ENCODE assay signal across 17 cellular contexts in genomic region chr10:69486922-69487730, GRCh38. TPM values are rescaled to one million over a fixed set of nuclear protein-coding genes. Genes with fewer than 3 reads are reported as not detected.
DNase-seq lines count a peak whose midpoint lies in the region; ATAC-seq, FAIRE-seq and TF ChIP-seq lines count a peak whose summit lies in the region.
"Had no signal": no experiment of that assay in that cellular context is flagged by ENCODE, and none has a peak within 500 bp of the region (broad histone marks: within the 10 kb centered on the region; RNA-seq: fewer than 3 reads in every experiment).

No MANE protein-coding gene starts in this region.

- no peaks in the 10 kb centered on the region for H3K27me3 Mint-ChIP-seq in nephron progenitor cell (ENCODE audit: low read depth, poor library complexity)

- POLR2A ChIA-PET in SK-N-SH (lab: Yijun Ruan, JAX), result no interaction called here

- H3K4me3 Mint-ChIP-seq in nephron progenitor cell, result no peak overlapping the region
- H3K4me3 Mint-ChIP-seq: CD8-positive, alpha-beta T cell; H9; stimulated activated memory B cell treated with anti-CD40 and anti-IgM and Interleukin-4, amounts not matched to agents 10 μg/mL and 1 μg/mL and 100 μg/mL, for 72 hours had no signal

- peak; percentile 68 for DNase-seq in SK-N-SH
- peak; percentile 59 for DNase-seq in epithelial cell of proximal tubule (ENCODE audit: low read depth)
- no peak for DNase-seq in nephron progenitor cell
- no peak for DNase-seq in urothelium cell line (ENCODE audit: low spot score)
- DNase-seq in NCI-H146 treated with DMSO at 0.1 percent for 48 hours (lab: John Stamatoyannopoulos, UW; ENCODE audit: unreplicated experiment), result no peak
- DNase-seq in AG08395 (ENCODE audit: low spot score), result no peak
- no peak for DNase-seq in GM13977 (ENCODE audit: low spot score)
- DNase-seq: activated CD4-positive, alpha-beta T cell treated with anti-CD3 and anti-CD28 coated beads, Interleukin-2, amount 50 U/mL, for 1 hour; activated T-cell treated with anti-CD3 and anti-CD28 coated beads, Interleukin-2, amount 50 U/mL, for 48 hours; CD8-positive, alpha-beta T cell; H9; retina; SHP77 had no signal

- peak overlapping the region in 1 of 2 experiments; percentile 53; a peak in 2 of 4 replicates for H3K27ac ChIP-seq in SK-N-SH (ENCODE audit: low read depth in 2 of 2, low read length in 1 of 2)
- H3K27ac ChIP-seq: HL-60 had no signal

- in situ Hi-C loops in GM13977 (cut with MboI; ENCODE audit: low pct_unique_long_range_greater_than_20kb, low sequenced_read_pairs, unreplicated experiment), result no loop called here

- no peaks in the 10 kb centered on the region for H3K79me2 ChIP-seq in SK-N-SH (ENCODE audit: insufficient read depth)

- H3K27me3 ChIP-seq in SK-N-SH (ENCODE audit: insufficient read depth), result no peaks in the 10 kb centered on the region

- no peak overlapping the region for H3K4me3 ChIP-seq in SK-N-SH (ENCODE audit: low read depth in 2 of 2, low read length in 1 of 2)
- H3K4me3 ChIP-seq in epithelial cell of proximal tubule (ENCODE audit: low read depth, low read length), result no peak overlapping the region

- H3K27ac Mint-ChIP-seq in nephron progenitor cell, result peak overlapping the region; percentile 78
- H3K27ac Mint-ChIP-seq: CD8-positive, alpha-beta T cell; stimulated activated memory B cell treated with anti-CD40 and anti-IgM and Interleukin-4, amounts not matched to agents 10 μg/mL and 1 μg/mL and 100 μg/mL, for 72 hours had no signal

- no peak for TF ChIP-seq RAD21 in SK-N-SH (IDR thresholded peaks at IDR 0.05; ENCODE audit: low read length)

- FAIRE-seq in urothelium cell line (lab: Jason Lieb, UNC), result peak; percentile 9
- FAIRE-seq: A204.1 had no signal

- H3K4me2 ChIP-seq in SK-N-SH, result no peak overlapping the region

- H4K20me1 ChIP-seq in SK-N-SH (ENCODE audit: insufficient read depth), result no peaks in the 10 kb centered on the region

- H3K9me3 Mint-ChIP-seq in nephron progenitor cell, result peaks cover 37% of the 10 kb centered on the region

- no peak; the same call in 2 of the 3 replicates for ATAC-seq in SK-N-SH treated with all-trans-retinoic acid at 6 μM for 48 hours
- ATAC-seq: CD8-positive, alpha-beta T cell; stimulated activated memory B cell treated with anti-CD40 and anti-IgM and Interleukin-4, amounts not matched to agents 10 μg/mL and 1 μg/mL and 100 μg/mL, for 72 hours had no signal

- H3F3A ChIP-seq in SK-N-SH (replicated peaks; ENCODE audit: insufficient read depth), result no peaks in the 10 kb centered on the region

- H3K9ac ChIP-seq in SK-N-SH, result no peak overlapping the region

- peaks cover 42% of the 10 kb centered on the region for H3K4me1 Mint-ChIP-seq in nephron progenitor cell

- no peaks in the 10 kb centered on the region for H3K9me2 ChIP-seq in SK-N-SH

- CTCF ChIA-PET in SK-N-SH (lab: Yijun Ruan, JAX), result interaction anchor here (0.7 to 2.0 kb wide), 3 partner anchors 32 to 49 kb away, joined by 3 to 6 read pairs (median 3); partner anchors contain the start of gene TSPAN15

- H2AFZ ChIP-seq in SK-N-SH (ENCODE audit: low read depth), result no peak overlapping the region

- TF ChIP-seq EP300 in SK-N-SH (IDR thresholded peaks at IDR 0.05; ENCODE audit: borderline replicate concordance in 1 of 2, low read depth in 1 of 2, low read length in 1 of 2), result peak in 1 of 2 experiments; percentile 15; a peak in 1 of 4 replicates

- no peaks in the 10 kb centered on the region for H3K36me3 ChIP-seq in SK-N-SH (replicated peaks in 1 of 2; ENCODE audit: control insufficient read depth in 1 of 2, insufficient read depth in 2 of 2, low read length in 1 of 2)

- peaks cover 0 to 24% of the 10 kb centered on the region in 2 experiments; a peak in 1 of 4 replicates for H3K4me1 ChIP-seq in SK-N-SH (ENCODE audit: control insufficient read depth in 1 of 2, insufficient read depth in 2 of 2, low read depth in 1 of 2, low read length in 1 of 2)

- no peaks in the 10 kb centered on the region for H3K9me3 ChIP-seq in SK-N-SH

- TF ChIP-seq CTCF in SK-N-SH (IDR thresholded peaks at IDR 0.05) (no peak), epithelial cell of proximal tubule (conservative IDR thresholded peaks at IDR 0.05; ENCODE audit: low read depth, low read length) (no peak), nephron progenitor cell (IDR thresholded peaks at IDR 0.05) (no peak), GM13977 (IDR thresholded peaks at IDR 0.05; ENCODE audit: extremely low read depth, insufficient read depth, missing control alignments) (no peak)

- WGBS in SK-N-SH (ENCODE audit: low lambda C conversion rate), result 63% methylated on average over 5 of the region's 9 CpGs

- peaks cover 29% of the 10 kb centered on the region for H3K36me3 Mint-ChIP-seq in nephron progenitor cell (ENCODE audit: low read depth)
- H3K36me3 Mint-ChIP-seq: CD8-positive, alpha-beta T cell had no signal

TF ChIP-seq in SK-N-SH, 30 proteins besides CTCF, POLR2A, EP300 and RAD21:
- TF ChIP-seq SMC3 (IDR thresholded peaks at IDR 0.05; ENCODE audit: low read depth, low read length) (no peak), MEF2A (IDR thresholded peaks at IDR 0.05; ENCODE audit: borderline replicate concordance, low read depth) (no peak), JUND (IDR thresholded peaks at IDR 0.05) (no peak), CHD2 (IDR thresholded peaks at IDR 0.05; ENCODE audit: low read length, partially characterized antibody) (no peak), GATA2 (CRISPR knock-in tag; IDR thresholded peaks at IDR 0.05) (peak; percentile 44; the same call in 1 of the 2 replicates)

TF ChIP-seq in SK-N-SH treated with all-trans-retinoic acid at 6 μM for 48 hours, 23 proteins besides CTCF, POLR2A, EP300 and RAD21:
- no peak for TF ChIP-seq POU6F1 (CRISPR knock-in tag; IDR thresholded peaks at IDR 0.05; ENCODE audit: borderline replicate concordance, low read depth)
- no peak for TF ChIP-seq ESRRG (CRISPR knock-in tag; IDR thresholded peaks at IDR 0.05)
- no peak for TF ChIP-seq ARNTL (CRISPR knock-in tag; IDR thresholded peaks at IDR 0.05; ENCODE audit: borderline replicate concordance, low read depth)
- TF ChIP-seq SNAI2 (CRISPR knock-in tag; IDR thresholded peaks at IDR 0.05), result no peak
- TF ChIP-seq TSHZ2 (CRISPR knock-in tag; IDR thresholded peaks at IDR 0.05), result no peak
- TF ChIP-seq ZNF565 (CRISPR knock-in tag; conservative IDR thresholded peaks at IDR 0.05; ENCODE audit: low read depth), result no peak
- TF ChIP-seq TCF4 (CRISPR knock-in tag; IDR thresholded peaks at IDR 0.05; ENCODE audit: borderline replicate concordance), result no peak
TF ChIP-seq in SK-N-SH treated with all-trans-retinoic acid at 6 μM for 48 hours: peak in this region for 0.

RNA-seq across cellular contexts. Expression of gene TSPAN15, which starts 35.9 kb away (rescaled TPM):
- polyA plus RNA-seq in SK-N-SH (2012; rRNA removed), result 8.5 and 13.8 TPM in 2 replicates
- 8.0 and 9.7 TPM in 2 replicates for polyA plus RNA-seq in SK-N-SH (2012; cell fraction: cytosol; rRNA removed)
- 7.3 and 8.3 TPM in 2 replicates for polyA plus RNA-seq in SK-N-SH (2012; cell fraction: nucleus; rRNA removed)
- 26.4 and 28.6 TPM in 2 replicates for total RNA-seq in epithelial cell of proximal tubule

Comparison
In these comparisons a context has a peak if more than half of its experiments do, and no peak if none do; other contexts are left out.
1. DNase-seq: peak in SK-N-SH (single experiment) and epithelial cell of proximal tubule (single experiment); none in nephron progenitor cell (single experiment), urothelium cell line (single experiment), NCI-H146 treated with DMSO at 0.1 percent for 48 hours (single experiment), AG08395 (single experiment) and GM13977 (single experiment).